Comparison of ENCODE assay signal across 8 cellular contexts in the genomic region with DNA sequence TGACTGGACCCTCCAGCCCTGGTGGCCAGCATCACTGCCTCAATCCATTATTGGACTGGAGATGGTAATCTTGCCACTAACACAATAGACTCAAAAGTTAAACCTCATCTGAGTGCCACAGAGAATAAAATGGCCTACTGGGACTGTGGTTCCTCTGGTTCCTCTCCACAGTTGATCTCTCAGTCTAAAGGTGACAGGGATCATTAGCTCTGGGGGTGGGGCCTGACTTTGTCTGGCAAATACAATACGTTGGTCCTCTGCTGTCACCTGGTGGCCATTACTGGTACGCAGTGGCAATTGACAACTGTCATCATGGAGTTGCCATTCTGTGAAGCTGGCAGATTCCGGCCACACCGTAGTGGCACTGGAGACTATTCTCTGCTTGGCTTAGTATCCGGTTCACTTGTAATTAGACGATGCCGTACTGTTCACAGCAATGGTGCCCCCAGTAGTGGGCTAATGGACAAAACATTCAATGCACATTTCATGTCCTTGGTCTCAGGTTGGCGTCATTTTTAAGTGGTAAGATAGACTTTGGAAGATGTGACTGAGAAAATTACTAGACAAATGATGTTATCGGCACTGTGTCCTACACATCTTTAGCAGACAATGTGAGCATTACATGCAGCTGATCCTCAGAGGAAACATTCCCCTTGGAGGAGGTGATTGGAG. TPM values are rescaled to one million over a fixed set of nuclear protein-coding genes. Genes with fewer than 3 reads are reported as not detected.
A peak's percentile ranks its signal among the peaks of the same experiment; 100 is the strongest.
DNase-seq lines count a peak whose midpoint lies in the region; ATAC-seq and TF ChIP-seq lines count a peak whose summit lies in the region.

No MANE protein-coding gene starts in this region.

- ATAC-seq in HG02623 (IDR thresholded peaks at IDR 0.05; ENCODE audit: unreplicated experiment) (peak; percentile 78), heart right ventricle (peak; percentile 63 to 93 (median 78))

- WGBS in heart right ventricle, 2 donors: 51 to 53% methylated on average over 9 of the region's 9 CpGs

- H4K20me1 ChIP-seq in SU-DHL-6 (ENCODE audit: low read depth, low read length): no peaks in the 10 kb centered on the region

- no peak overlapping the region for H3K9ac ChIP-seq in SU-DHL-6 (ENCODE audit: low read length)

- no peaks in the 10 kb centered on the region for H3K36me3 ChIP-seq in SU-DHL-6 (ENCODE audit: low read length)
- no peaks in the 10 kb centered on the region for H3K36me3 ChIP-seq in heart right ventricle

- intact Hi-C loops in heart right ventricle (cut with DNase I): loop anchor here in 9 of 10 donors (1.0 to 5.0 kb wide), 12 partner anchors 74 to 479 kb away; no protein-coding TSS in a partner anchor

- TF ChIP-seq POLR2A in NB4 (IDR thresholded peaks at IDR 0.05; ENCODE audit: extremely low read depth, insufficient read length): no peak

- H3K27me3 ChIP-seq in SU-DHL-6 (ENCODE audit: low read length) (no peaks in the 10 kb centered on the region), heart right ventricle (no peaks in the 10 kb centered on the region)

- H3K79me2 ChIP-seq in SU-DHL-6 (ENCODE audit: insufficient read depth, low read length): no peaks in the 10 kb centered on the region

- DNase-seq in GM13977 (ENCODE audit: low spot score): peak; percentile 78
- DNase-seq in NB4 (ENCODE audit: low read depth): peak; percentile 88
- peak; percentile 70 for DNase-seq in activated naive CD8-positive, alpha-beta T cell treated with anti-CD3 and anti-CD28 coated beads, Interleukin-2, amount 50 U/mL, for 16 hours (ENCODE audit: low read depth, low spot score)
- DNase-seq in heart right ventricle: peak; percentile 66 to 78
- DNase-seq in retinal pigment epithelial cell (ENCODE audit: low read depth): peak; percentile 28
- no peak for DNase-seq in NCI-H1436 treated with DMSO at 0.1 percent for 48 hours (lab: John Stamatoyannopoulos, UW)

- peak; percentile 95 for TF ChIP-seq CTCF in GM13977 (IDR thresholded peaks at IDR 0.05; ENCODE audit: extremely low read depth, insufficient read depth, missing control alignments)
- TF ChIP-seq CTCF in NB4 (IDR thresholded peaks at IDR 0.05; ENCODE audit: low read depth, low read length): peak; percentile 99
- peak; percentile 84 for TF ChIP-seq CTCF in SU-DHL-6 (IDR thresholded peaks at IDR 0.05; ENCODE audit: insufficient read depth, low read length, poor library complexity, severe bottlenecking)
- TF ChIP-seq CTCF in heart right ventricle (IDR thresholded peaks at IDR 0.05): peak; percentile 75 to 94 (median 87)
- peak; percentile 95 for TF ChIP-seq CTCF in retinal pigment epithelial cell (conservative IDR thresholded peaks at IDR 0.05; ENCODE audit: low read depth, low read length)

- in situ Hi-C loops in GM13977 (cut with MboI; ENCODE audit: low pct_unique_long_range_greater_than_20kb, low sequenced_read_pairs, unreplicated experiment): loop anchor here (10.0 to 25.0 kb wide), 2 partner anchors 152 to 219 kb away; no protein-coding TSS in a partner anchor

- H3K9me3 ChIP-seq in SU-DHL-6 (ENCODE audit: insufficient read depth, low read length) (no peaks in the 10 kb centered on the region; the same call in 1 of the 2 replicates), heart right ventricle (no peaks in the 10 kb centered on the region)

- H3F3A ChIP-seq in SU-DHL-6 (ENCODE audit: insufficient read depth): no peaks in the 10 kb centered on the region

- H3K4me2 ChIP-seq in SU-DHL-6 (ENCODE audit: low read depth, low read length, poor library complexity, severe bottlenecking): no peak overlapping the region

- H3K4me3 ChIP-seq in NB4 (ENCODE audit: low read depth, low read length) (no peak overlapping the region), SU-DHL-6 (ENCODE audit: insufficient read depth, low read length, poor library complexity, severe bottlenecking) (no peak overlapping the region), heart right ventricle (no peak overlapping the region), retinal pigment epithelial cell (ENCODE audit: low read length) (no peak overlapping the region)

- H3K27ac ChIP-seq in SU-DHL-6 (ENCODE audit: low read depth, low read length): no peak overlapping the region
- no peak overlapping the region for H3K27ac ChIP-seq in heart right ventricle

- H2AFZ ChIP-seq in SU-DHL-6 (ENCODE audit: low read depth, low read length, severe bottlenecking): no peak overlapping the region

- H3K9me2 ChIP-seq in SU-DHL-6 (replicated peaks; ENCODE audit: insufficient read depth, low read length): no peaks in the 10 kb centered on the region

- H3K4me1 ChIP-seq in heart right ventricle: peaks cover 0 to 5% (median 0%) of the 10 kb centered on the region in 9 donors

RNA-seq across cellular contexts. Expression of a gene that starts 6.7 kb away (rescaled TPM):
- total RNA-seq in heart right ventricle: 10 to 100 TPM in 1 of 10 donors, 1 to 10 TPM in 8, under 1 TPM in 1; 0.32 to 15.8 (median 1.6) TPM
- polyA plus RNA-seq in heart right ventricle: 1 to 10 TPM in 1 of 2 donors, under 1 TPM in 1; 0.96 to 2.3 TPM

RNA-seq across cellular contexts. Expression of a gene that starts 17.8 kb away (rescaled TPM):
- total RNA-seq in heart right ventricle: not detected
- under 1 TPM in 1 of 2 donors, not detected in 1; 0.13 TPM for polyA plus RNA-seq in heart right ventricle
